Comparison of ENCODE assay signal across 8 cellular contexts in genomic region chr17:55743103-55743679, GRCh38. TPM values are rescaled to one million over a fixed set of nuclear protein-coding genes. Genes with fewer than 3 reads are reported as not detected.
A peak's percentile ranks its signal among the peaks of the same experiment; 100 is the strongest.
DNase-seq lines count a peak whose midpoint lies in the region; ATAC-seq and TF ChIP-seq lines count a peak whose summit lies in the region.
"Had no signal": no experiment of that assay in that cellular context is flagged by ENCODE, and none has a peak within 500 bp of the region (broad histone marks: within the 10 kb centered on the region; RNA-seq: fewer than 3 reads in every experiment).

No MANE protein-coding gene starts in this region.

- intact Hi-C loops in Right ventricle myocardium superior (cut with DNase I) = no loop called here

- H3K9me3 ChIP-seq in right atrium auricular region = no peaks in the 10 kb centered on the region

- H3K4me3 ChIP-seq in right atrium auricular region = no peak overlapping the region

- peak; percentile 31 for ATAC-seq in GM19351 (IDR thresholded peaks at IDR 0.05; ENCODE audit: unreplicated experiment)
- peak; percentile 12 for ATAC-seq in HG03097 (IDR thresholded peaks at IDR 0.05; ENCODE audit: low FRiP score, unreplicated experiment)
- no peak for ATAC-seq in Right ventricle myocardium superior (ENCODE audit: poor library complexity)

- H3K27ac ChIP-seq in right atrium auricular region = no peak overlapping the region

- no peaks in the 10 kb centered on the region for H3K27me3 ChIP-seq in right atrium auricular region

- no peak for TF ChIP-seq CTCF in right atrium auricular region (IDR thresholded peaks at IDR 0.05)

- H3K36me3 ChIP-seq in right atrium auricular region = no peaks in the 10 kb centered on the region

- peak; percentile 49 for DNase-seq in RPMI8226
- DNase-seq in renal cortical epithelial cell (ENCODE audit: low read depth) = peak; percentile 72
- DNase-seq in NCI-H2227 (lab: John Stamatoyannopoulos, UW; ENCODE audit: unreplicated experiment) = no peak
- no peak for DNase-seq in Right ventricle myocardium superior
- no peak for DNase-seq in right atrium auricular region (ENCODE audit: low spot score)

- H3K4me1 ChIP-seq in right atrium auricular region = no peaks in the 10 kb centered on the region

RNA-seq across cellular contexts. Expression of gene PCTP, which starts 7.7 kb away (rescaled TPM):
- total RNA-seq in renal cortical epithelial cell (24.0 and 26.0 TPM in 2 replicates), Right ventricle myocardium superior (19.1 TPM), right atrium auricular region (10 to 100 TPM; 15.1 to 27.0 TPM)

RNA-seq across cellular contexts. Expression of gene TMEM100, which starts 20.5 kb away (rescaled TPM):
- total RNA-seq in renal cortical epithelial cell (0.17 and 0.30 TPM in 2 replicates), Right ventricle myocardium superior (15.5 TPM), right atrium auricular region (10 to 100 TPM; 18.0 to 26.1 TPM)
- total RNA-seq: T-helper 1 cell treated with Interleukin-12 subunit alpha and Interleukin-12 subunit beta and Interleukin-4 antibody, amounts not matched to agents 30 ng/mL and 1 ng/mL, for 36 hours had no signal

Comparison
In these comparisons a context has a peak if more than half of its experiments do, and no peak if none do; other contexts are left out.
1. DNase-seq: peak in RPMI8226 (single experiment) and renal cortical epithelial cell (single experiment); none in NCI-H2227 (single experiment), Right ventricle myocardium superior (single experiment) and right atrium auricular region (single experiment).
2. RNA of gene TMEM100, which starts 20.5 kb away (total RNA-seq): 18.0 to 26.1 TPM in right atrium auricular region and 15.5 TPM in Right ventricle myocardium superior (single experiment); 0.17 to 0.30 TPM in renal cortical epithelial cell; every median in the first group is over 10 times any median in the second.